ENCODE assay signal across 16 cellular contexts in genomic region chr13:92657565-92657964, GRCh38.
"Had no signal": no experiment of that assay in that cellular context is flagged by ENCODE, and none has a peak within 500 bp of the region (broad histone marks: within the 10 kb centered on the region; RNA-seq: fewer than 3 reads in every experiment).

No MANE protein-coding gene starts in this region.

- H3K27ac Mint-ChIP-seq: activated naive CD8-positive, alpha-beta T cell had no signal

- H3K27me3 Mint-ChIP-seq: activated naive CD8-positive, alpha-beta T cell had no signal

- H3K4me3 ChIP-seq: hepatocyte had no signal

- H3K27me3 ChIP-seq: hepatocyte had no signal

- H3K4me3 Mint-ChIP-seq: activated naive CD8-positive, alpha-beta T cell; activated T-cell treated with anti-CD3 and anti-CD28 coated beads, Interleukin-2, amount 50 U/mL, for 4 hours had no signal

- H3K36me3 Mint-ChIP-seq: activated naive CD8-positive, alpha-beta T cell had no signal

- ATAC-seq: activated T-cell treated with anti-CD3 and anti-CD28 coated beads, Interleukin-2, amount 50 U/mL, for 4 hours; stimulated activated naive CD8-positive, alpha-beta T cell treated with anti-CD3 and anti-CD28 coated beads, Interleukin-15, Interleukin-2, amounts not matched to agents 100 U/mL and 50 U/mL, for 24 hours had no signal

- H3K27ac ChIP-seq: epithelial cell of prostate, hepatocyte had no signal

- DNase-seq: activated CD4-positive, alpha-beta T cell treated with anti-CD3 and anti-CD28 coated beads for 1 hour; activated CD4-positive, alpha-beta T cell treated with anti-CD3 and anti-CD28 coated beads, Interleukin-2, amount 50 U/mL, for 48 hours; activated effector memory CD4-positive, alpha-beta T cell treated with anti-CD3 and anti-CD28 coated beads, Interleukin-2, amount 50 U/mL, for 16 hours; activated T-cell treated with anti-CD3 and anti-CD28 coated beads, Interleukin-2, amount 50 U/mL, for 4 hours; anterior cingulate cortex; caudate nucleus; cortex of kidney; effector CD8-positive, alpha-beta T cell; mesendoderm; stimulated activated CD4-positive, alpha-beta T cell treated with anti-CD3 and anti-CD28 coated beads, Interleukin-2, amount 100 ng/mL, for 48 hours; stimulated activated CD8-positive, alpha-beta memory T cell treated with anti-CD3 and anti-CD28 coated beads, Interleukin-4, amount 100 ng/mL, for 48 hours; stimulated activated naive CD8-positive, alpha-beta T cell treated with anti-CD3 and anti-CD28 coated beads, Interleukin-15, Interleukin-2, amounts not matched to agents 100 U/mL and 50 U/mL, for 24 hours; T1000 had no signal
